9 cellular contexts compared by ENCODE assay signal in genomic region chr19:56838930-56839664, GRCh38. TPM values are rescaled to one million over a fixed set of nuclear protein-coding genes. Genes with fewer than 3 reads are reported as not detected.
A peak's percentile ranks its signal among the peaks of the same experiment; 100 is the strongest.
DNase-seq lines count a peak whose midpoint lies in the region; ATAC-seq and TF ChIP-seq lines count a peak whose summit lies in the region.
"Had no signal": no experiment of that assay in that cellular context is flagged by ENCODE, and none has a peak within 500 bp of the region (broad histone marks: within the 10 kb centered on the region; RNA-seq: fewer than 3 reads in every experiment).

No MANE protein-coding gene starts in this region.

- no peaks in the 10 kb centered on the region for H3K36me3 ChIP-seq in aorta (ENCODE audit: control insufficient read depth in 1 of 2, insufficient read depth in 2 of 2, low read length in 1 of 2)

- H3K4me1 ChIP-seq in aorta (ENCODE audit: control insufficient read depth in 1 of 2, insufficient read depth in 2 of 2, low read length in 2 of 2) = no peaks in the 10 kb centered on the region

- peaks cover 9% of the 10 kb centered on the region for H3K4me1 Mint-ChIP-seq in stimulated activated naive CD8-positive, alpha-beta T cell treated with anti-CD3 and anti-CD28 coated beads, Interleukin-15, amount 100 ng/mL, for 72 hours

- 43 to 45% methylated on average over 33 of the region's 33 CpGs for WGBS in aorta, 2 donors

- TF ChIP-seq CTCF in epithelial cell of esophagus (IDR thresholded peaks at IDR 0.05; ENCODE audit: insufficient read depth, low read depth, low read length, missing control alignments) = no peak

- no peak overlapping the region for H3K27ac ChIP-seq in aorta (ENCODE audit: low read depth in 1 of 2, low read length in 2 of 2)

- H3K4me3 Mint-ChIP-seq in stimulated activated naive CD8-positive, alpha-beta T cell treated with anti-CD3 and anti-CD28 coated beads, Interleukin-15, amount 100 ng/mL, for 72 hours = peak overlapping the region; percentile 12 to 39

- H3K27ac Mint-ChIP-seq in stimulated activated naive CD8-positive, alpha-beta T cell treated with anti-CD3 and anti-CD28 coated beads, Interleukin-15, amount 100 ng/mL, for 72 hours = peak overlapping the region in 1 of 2 donors; percentile 71

- H3K9me3 Mint-ChIP-seq in stimulated activated naive CD8-positive, alpha-beta T cell treated with anti-CD3 and anti-CD28 coated beads, Interleukin-15, amount 100 ng/mL, for 72 hours = peaks cover 30 to 52% of the 10 kb centered on the region in 2 donors

- peaks cover 20% of the 10 kb centered on the region for H3K27me3 Mint-ChIP-seq in stimulated activated naive CD8-positive, alpha-beta T cell treated with anti-CD3 and anti-CD28 coated beads, Interleukin-15, amount 100 ng/mL, for 72 hours

- no peaks in the 10 kb centered on the region for H3K27me3 ChIP-seq in aorta (ENCODE audit: control insufficient read depth in 1 of 2, insufficient read depth in 2 of 2, low read length in 1 of 2)

- peak; percentile 66 for ATAC-seq in stimulated activated naive CD8-positive, alpha-beta T cell treated with anti-CD3 and anti-CD28 coated beads, Interleukin-15, amount 100 ng/mL, for 72 hours
- ATAC-seq in stimulated activated naive CD8-positive, alpha-beta T cell treated with anti-CD3 and anti-CD28 coated beads, Interleukin-15, Interleukin-2, amounts not matched to agents 100 U/mL and 50 U/mL, for 24 hours = no peak
- ATAC-seq in aorta (ENCODE audit: low FRiP score) (peak; percentile 86), GM21737 (IDR thresholded peaks at IDR 0.05; ENCODE audit: unreplicated experiment) (no peak), GM19035 (IDR thresholded peaks at IDR 0.05; ENCODE audit: unreplicated experiment) (no peak), GM21528 (IDR thresholded peaks at IDR 0.05; ENCODE audit: low FRiP score, unreplicated experiment) (no peak)

- intact Hi-C loops in aorta (cut with DNase I) = no loop called here

- no peaks in the 10 kb centered on the region for H3K9me3 ChIP-seq in aorta (ENCODE audit: control insufficient read depth, low read length)

- peak; percentile 27 to 48 for DNase-seq in stimulated activated naive CD8-positive, alpha-beta T cell treated with anti-CD3 and anti-CD28 coated beads, Interleukin-15, amount 100 ng/mL, for 72 hours
- DNase-seq in stimulated activated naive CD8-positive, alpha-beta T cell treated with anti-CD3 and anti-CD28 coated beads, Interleukin-15, Interleukin-2, amounts not matched to agents 100 U/mL and 50 U/mL, for 24 hours = no peak
- DNase-seq in epithelial cell of esophagus (ENCODE audit: low read depth) (peak; percentile 22), mucosa of gallbladder (ENCODE audit: low spot score) (peak; percentile 96), aorta (peak; percentile 96 to 98)

- H3K4me3 ChIP-seq in epithelial cell of esophagus (ENCODE audit: low read length) = no peak overlapping the region
- H3K4me3 ChIP-seq in aorta (ENCODE audit: low read length in 2 of 2) = no peak overlapping the region

RNA-seq across cellular contexts. Expression of gene PEG3, which starts 1.4 kb away (rescaled TPM):
- total RNA-seq in mucosa of gallbladder (7.7 TPM), aorta (10 to 100 TPM; 10.3 to 11.6 TPM)
- polyA plus RNA-seq in aorta = 1 to 10 TPM; 2.3 to 3.5 TPM
- total RNA-seq: T-helper 1 cell treated with Interleukin-12 subunit alpha and Interleukin-12 subunit beta and Interleukin-4 antibody, amounts not matched to agents 30 ng/mL and 1 ng/mL, for 36 hours had no signal

RNA-seq across cellular contexts. Expression of gene ZIM2, which starts 1.4 kb away (rescaled TPM):
- not detected for total RNA-seq in mucosa of gallbladder
- under 1 TPM; 0.32 to 0.39 TPM for total RNA-seq in aorta
- not detected for polyA plus RNA-seq in aorta
- total RNA-seq: T-helper 1 cell treated with Interleukin-12 subunit alpha and Interleukin-12 subunit beta and Interleukin-4 antibody, amounts not matched to agents 30 ng/mL and 1 ng/mL, for 36 hours had no signal

Comparison
In these comparisons a context has a peak if more than half of its experiments do, and no peak if none do; other contexts are left out.
1. ATAC-seq: peak in stimulated activated naive CD8-positive, alpha-beta T cell treated with anti-CD3 and anti-CD28 coated beads, Interleukin-15, amount 100 ng/mL, for 72 hours (single experiment) and aorta (single experiment); none in stimulated activated naive CD8-positive, alpha-beta T cell treated with anti-CD3 and anti-CD28 coated beads, Interleukin-15, Interleukin-2, amounts not matched to agents 100 U/mL and 50 U/mL, for 24 hours (single experiment), GM21737 (single experiment), GM19035 (single experiment) and GM21528 (single experiment).